In the genomic region with DNA sequence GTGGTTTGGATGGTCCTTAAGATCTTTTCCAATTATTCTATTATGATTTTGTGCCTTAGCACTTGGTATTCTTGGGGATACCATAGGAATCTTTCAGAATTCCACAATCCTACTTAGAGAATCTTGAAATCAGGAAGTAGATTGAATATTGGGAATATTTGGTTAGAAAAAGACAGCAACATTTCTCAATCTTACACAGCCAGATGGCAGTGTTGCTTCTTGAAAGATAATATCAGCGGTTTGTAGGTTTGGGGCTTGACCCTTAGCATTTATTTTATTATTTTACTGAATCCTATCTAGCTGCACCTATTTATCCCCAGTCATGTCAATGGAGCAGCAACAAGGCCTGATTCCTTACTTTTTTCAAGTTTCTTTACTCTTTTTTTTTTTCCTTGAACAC, we compare ENCODE assay signal across 10 cellular contexts. TPM values are rescaled to one million over a fixed set of nuclear protein-coding genes. Genes with fewer than 3 reads are reported as not detected.
A peak's percentile ranks its signal among the peaks of the same experiment; 100 is the strongest.
DNase-seq lines count a peak whose midpoint lies in the region; ATAC-seq, FAIRE-seq and TF ChIP-seq lines count a peak whose summit lies in the region.
"Had no signal": no experiment of that assay in that cellular context is flagged by ENCODE, and none has a peak within 500 bp of the region (broad histone marks: within the 10 kb centered on the region; RNA-seq: fewer than 3 reads in every experiment).

No MANE protein-coding gene starts in this region.

- H3K36me3 Mint-ChIP-seq in neural progenitor cell = no peaks in the 10 kb centered on the region
- H3K36me3 Mint-ChIP-seq: IgD-negative memory B cell had no signal

- no peak overlapping the region for H4K91ac ChIP-seq in H1 (replicated peaks; ENCODE audit: insufficient read length, low read length)

- H3K36me3 ChIP-seq in H1 (ENCODE audit: control insufficient read depth in 2 of 4, insufficient read depth in 4 of 4, low read length in 3 of 4) = no peaks in the 10 kb centered on the region
- no peaks in the 10 kb centered on the region for H3K36me3 ChIP-seq in neural progenitor cell

- no peak overlapping the region for H3K14ac ChIP-seq in H1 (ENCODE audit: insufficient read length)

- no peak overlapping the region for H2BK20ac ChIP-seq in H1 (ENCODE audit: low read length)

- H3K4me1 ChIP-seq in H1 (replicated peaks in 1 of 4; ENCODE audit: control insufficient read depth in 3 of 4, insufficient read depth in 4 of 4, low read length in 3 of 4) (no peaks in the 10 kb centered on the region), neural progenitor cell (no peaks in the 10 kb centered on the region)

- no peak overlapping the region for H2BK15ac ChIP-seq in H1 (ENCODE audit: low read length)

- H2BK12ac ChIP-seq in H1 (ENCODE audit: low read depth, low read length) = no peak overlapping the region

- no peak overlapping the region for H3K56ac ChIP-seq in H1 (replicated peaks; ENCODE audit: insufficient read length, low read depth, low read length)

- H3K23me2 ChIP-seq in H1 (ENCODE audit: low read depth, low read length) = no peaks in the 10 kb centered on the region

- TF ChIP-seq POLR2A in H1 (IDR thresholded peaks at IDR 0.05; ENCODE audit: control extremely low read depth in 1 of 2, low read depth in 2 of 2, low read length in 2 of 2) = no peak

- no peak overlapping the region for H2BK120ac ChIP-seq in H1 (replicated peaks; ENCODE audit: low read depth, low read length)

- H3K4me2 ChIP-seq in H1 (ENCODE audit: insufficient read depth in 1 of 2, low read depth in 2 of 2, low read length in 2 of 2) (no peak overlapping the region), neural progenitor cell (no peak overlapping the region)

- H4K20me1 ChIP-seq in H1 (replicated peaks in 1 of 2; ENCODE audit: control insufficient read depth in 1 of 2, insufficient read depth in 2 of 2, low read length in 2 of 2) (no peaks in the 10 kb centered on the region), neural progenitor cell (ENCODE audit: low read depth) (no peaks in the 10 kb centered on the region)

- FAIRE-seq in H1 (lab: Jason Lieb, UNC) = peak; percentile 32

- H4K5ac ChIP-seq in H1 (ENCODE audit: insufficient read length, low read depth, low read length) = no peak overlapping the region

- H3K9me3 ChIP-seq in H1 (ENCODE audit: insufficient read depth in 2 of 2, low read depth in 1 of 2, low read length in 1 of 2) = no peaks in the 10 kb centered on the region
- no peaks in the 10 kb centered on the region for H3K9me3 ChIP-seq in neural progenitor cell (ENCODE audit: low read depth)

- no peaks in the 10 kb centered on the region for H3K27me3 ChIP-seq in H1 (replicated peaks in 1 of 4; ENCODE audit: control insufficient read depth in 3 of 4, extremely low read depth in 1 of 4, insufficient read depth in 3 of 4, low read length in 3 of 4)
- H3K27me3 ChIP-seq in neural progenitor cell = no peaks in the 10 kb centered on the region

- peak; percentile 5 for DNase-seq in ELR (ENCODE audit: low read depth)
- peak; percentile 3 for DNase-seq in NAMALWA (ENCODE audit: low spot score)
- no peak for DNase-seq in H1 (ENCODE audit: low read depth in 1 of 2, low spot score in 2 of 2)
- peak; percentile 7 for DNase-seq in neural progenitor cell (ENCODE audit: low spot score)
- DNase-seq in effector CD4-positive, alpha-beta T cell = no peak
- DNase-seq in activated gamma-delta T cell (lab: John Stamatoyannopoulos, UW) = no peak

- H3K4me3 ChIP-seq in H1 (ENCODE audit: extremely low read depth in 1 of 4, insufficient read depth in 2 of 4, low read depth in 3 of 4, low read length in 4 of 4) = no peak overlapping the region
- H3K4me3 ChIP-seq in neural progenitor cell = no peak overlapping the region

- H3K27ac Mint-ChIP-seq in neural progenitor cell = no peak overlapping the region
- H3K27ac Mint-ChIP-seq: activated T-helper 1 cell treated with anti-CD3 and anti-CD28 coated beads, Interleukin-12 subunit alpha, Interleukin-12 subunit beta, Interleukin-2, Interleukin-4 antibody, amounts not matched to agents 30 ng/mL and 10 ng/mL and 1 ng/mL, durations not matched to agents 14 hours and 24 hours and 36 hours; IgD-negative memory B cell; T-helper 1 cell treated with Interleukin-12 subunit alpha and Interleukin-12 subunit beta and Interleukin-4 antibody, amounts not matched to agents 30 μg/mL and 1 μg/mL, for 36 hours had no signal

- no peaks in the 10 kb centered on the region for H3K79me1 ChIP-seq in H1 (ENCODE audit: low read depth, low read length)

- H2AFZ ChIP-seq in H1 (ENCODE audit: low read length) (no peak overlapping the region), neural progenitor cell (replicated peaks) (no peak overlapping the region)

- POLR2A ChIA-PET in H1 (lab: Charles Lee; ENCODE audit: partially characterized antibody) = no interaction called here

- TF ChIP-seq CTCF in H1 (IDR thresholded peaks at IDR 0.05; ENCODE audit: control extremely low read depth in 1 of 3, insufficient read depth in 1 of 3, low read depth in 1 of 3, low read length in 3 of 3) (peak in 2 of 3 experiments; percentile 15 to 16; a peak in 2 of 4 replicates), neural progenitor cell (IDR thresholded peaks at IDR 0.05) (peak; percentile 44)

- H3K9me3 Mint-ChIP-seq in neural progenitor cell = no peaks in the 10 kb centered on the region
- H3K9me3 Mint-ChIP-seq: activated T-helper 1 cell treated with anti-CD3 and anti-CD28 coated beads, Interleukin-12 subunit alpha, Interleukin-12 subunit beta, Interleukin-2, Interleukin-4 antibody, amounts not matched to agents 30 ng/mL and 10 ng/mL and 1 ng/mL, durations not matched to agents 14 hours and 24 hours and 36 hours; IgD-negative memory B cell; T-helper 1 cell treated with Interleukin-12 subunit alpha and Interleukin-12 subunit beta and Interleukin-4 antibody, amounts not matched to agents 30 μg/mL and 1 μg/mL, for 36 hours had no signal

- H3K4me3 Mint-ChIP-seq in neural progenitor cell = no peak overlapping the region
- H3K4me3 Mint-ChIP-seq: activated T-helper 1 cell treated with anti-CD3 and anti-CD28 coated beads, Interleukin-12 subunit alpha, Interleukin-12 subunit beta, Interleukin-2, Interleukin-4 antibody, amounts not matched to agents 30 ng/mL and 10 ng/mL and 1 ng/mL, durations not matched to agents 14 hours and 24 hours and 36 hours; IgD-negative memory B cell; T-helper 1 cell treated with Interleukin-12 subunit alpha and Interleukin-12 subunit beta and Interleukin-4 antibody, amounts not matched to agents 30 μg/mL and 1 μg/mL, for 36 hours had no signal

- no peak overlapping the region for H3K23ac ChIP-seq in H1 (ENCODE audit: insufficient read length)

- no peak for TF ChIP-seq EP300 in H1 (IDR thresholded peaks at IDR 0.05; ENCODE audit: borderline replicate concordance in 1 of 2, low read depth in 2 of 2, low read length in 2 of 2)

- H3K79me2 ChIP-seq in H1 (ENCODE audit: control insufficient read depth in 1 of 2, insufficient read depth in 2 of 2, low read length in 2 of 2) = no peaks in the 10 kb centered on the region
- H3K79me2 ChIP-seq in neural progenitor cell (ENCODE audit: low read depth) = no peaks in the 10 kb centered on the region

- TF ChIP-seq RAD21 in H1 (IDR thresholded peaks at IDR 0.05 in 1 of 2, conservative IDR thresholded peaks at IDR 0.05 in 1 of 2; ENCODE audit: low read depth in 2 of 2, low read length in 2 of 2) = peak; percentile 54 to 57

- no peak overlapping the region for H3K27ac ChIP-seq in H1 (ENCODE audit: low read depth, low read length)
- no peak overlapping the region for H3K27ac ChIP-seq in neural progenitor cell

- no peak overlapping the region for H2BK5ac ChIP-seq in H1 (ENCODE audit: low read depth, low read length)

- H3K4me1 Mint-ChIP-seq in neural progenitor cell = no peaks in the 10 kb centered on the region
- H3K4me1 Mint-ChIP-seq: IgD-negative memory B cell had no signal

- H3K9ac ChIP-seq in H1 (replicated peaks in 1 of 4; ENCODE audit: extremely low read depth in 1 of 4, low read depth in 3 of 4, low read length in 3 of 4) (no peak overlapping the region), neural progenitor cell (no peak overlapping the region)

- no peak for ATAC-seq in HG03108 (IDR thresholded peaks at IDR 0.05; ENCODE audit: unreplicated experiment)

- no peak overlapping the region for H3K4ac ChIP-seq in H1 (replicated peaks; ENCODE audit: insufficient read length, low read depth, low read length)

- CTCF ChIA-PET in H1 (lab: Charles Lee; ENCODE audit: partially characterized antibody) = interaction anchor here (0.6 to 1.0 kb wide), 4 partner anchors 13 to 660 kb away, joined by 3 to 9 read pairs (median 4); no protein-coding TSS in a partner anchor

- H3F3A ChIP-seq in neural progenitor cell (ENCODE audit: low read depth) = no peaks in the 10 kb centered on the region

- H3K18ac ChIP-seq in H1 (ENCODE audit: extremely low read depth, low read length) = no peak overlapping the region

- WGBS in H1 (ENCODE audit: extremely low coverage in 1 of 2, insufficient coverage in 1 of 2, insufficient read length in 1 of 2, insufficient replicate concordance in 2 of 2, low coverage in 1 of 2, low lambda C conversion rate in 2 of 2, missing lambda C conversion rate in 1 of 2), 2 experiments = 38% methylated on average over 1 of the region's 1 CpG; no CpG with 5 or more reads in 1 of the 2 experiments

- H2AK5ac ChIP-seq in H1 (ENCODE audit: low read depth, low read length) = no peak overlapping the region

- H3K27me3 Mint-ChIP-seq in neural progenitor cell (ENCODE audit: insufficient read depth, low read depth) = no peaks in the 10 kb centered on the region

- no peak overlapping the region for H4K8ac ChIP-seq in H1 (ENCODE audit: extremely low read depth, insufficient read depth, low read length)

RNA-seq across cellular contexts. Expression of a gene that starts 28.6 kb away (rescaled TPM):
- not detected in 2 replicates for total RNA-seq in H1 (2021; fragmentation: NEBNext Ultra II Directional; extraction: Animal tissue kit (Norgen Biotek cat#: 25700))
- polyA plus RNA-seq in H1 (2011; rRNA removed) = 0.05 and 0.08 TPM in 2 replicates
- 0.08 TPM for polyA plus RNA-seq in H1 (2011; cell fraction: cytosol; rRNA removed)
- not detected for polyA plus RNA-seq in H1 (2011; cell fraction: nucleus; rRNA removed)
- 0.13 TPM in 1 of 4 replicates, not detected in the others for polyA plus RNA-seq in H1 (2012, experiment 1 of 2)
- not detected for polyA plus RNA-seq in H1 (2012, experiment 2 of 2)
- polyA plus RNA-seq in H1 (2013, experiment 1 of 2) = 0.04 TPM
- polyA plus RNA-seq in H1 (2013, experiment 2 of 2) = 0.02 TPM
- not detected in 2 replicates for polyA minus RNA-seq in H1 (2011; rRNA and poly(A)+ RNA removed)
- polyA minus RNA-seq in H1 (2011; cell fraction: cytosol; rRNA and poly(A)+ RNA removed) = not detected
- not detected for polyA minus RNA-seq in H1 (2011; cell fraction: nucleus; rRNA and poly(A)+ RNA removed)
- total RNA-seq in neural progenitor cell (ENCODE audit: low replicate concordance) = not detected in 2 replicates
- total RNA-seq: activated T-helper 1 cell treated with anti-CD3 and anti-CD28 coated beads, Interleukin-12 subunit alpha, Interleukin-12 subunit beta, Interleukin-2, Interleukin-4 antibody, amounts not matched to agents 30 ng/mL and 10 ng/mL and 1 ng/mL, durations not matched to agents 14 hours and 24 hours and 36 hours had no signal
- polyA plus RNA-seq: IgD-negative memory B cell had no signal

RNA-seq across cellular contexts. Expression of a gene that starts 33.7 kb away (rescaled TPM):
- total RNA-seq in H1 (2021; fragmentation: NEBNext Ultra II Directional; extraction: Animal tissue kit (Norgen Biotek cat#: 25700)) = 0.15 and 0.24 TPM in 2 replicates
- 0.24 and 0.26 TPM in 2 replicates for polyA plus RNA-seq in H1 (2011; rRNA removed)
- 0.14 TPM for polyA plus RNA-seq in H1 (2011; cell fraction: cytosol; rRNA removed)
- polyA plus RNA-seq in H1 (2011; cell fraction: nucleus; rRNA removed) = 0.20 TPM
- polyA plus RNA-seq in H1 (2012, experiment 1 of 2) = 0.17 to 0.28 TPM (median 0.25 TPM) in 4 replicates
- polyA plus RNA-seq in H1 (2012, experiment 2 of 2) = 0.33 TPM
- polyA plus RNA-seq in H1 (2013, experiment 1 of 2) = 0.20 TPM
- 0.09 TPM for polyA plus RNA-seq in H1 (2013, experiment 2 of 2)
- polyA minus RNA-seq in H1 (2011; rRNA and poly(A)+ RNA removed) = 0.09 TPM in 1 of 2 replicates, not detected in the other
- polyA minus RNA-seq in H1 (2011; cell fraction: cytosol; rRNA and poly(A)+ RNA removed) = not detected
- not detected for polyA minus RNA-seq in H1 (2011; cell fraction: nucleus; rRNA and poly(A)+ RNA removed)
- not detected in 2 replicates for total RNA-seq in neural progenitor cell (ENCODE audit: low replicate concordance)
- total RNA-seq: activated T-helper 1 cell treated with anti-CD3 and anti-CD28 coated beads, Interleukin-12 subunit alpha, Interleukin-12 subunit beta, Interleukin-2, Interleukin-4 antibody, amounts not matched to agents 30 ng/mL and 10 ng/mL and 1 ng/mL, durations not matched to agents 14 hours and 24 hours and 36 hours had no signal
- polyA plus RNA-seq: IgD-negative memory B cell had no signal

RNA-seq across cellular contexts. Expression of a gene that starts 33.7 kb away (rescaled TPM):
- total RNA-seq in H1 (2021; fragmentation: NEBNext Ultra II Directional; extraction: Animal tissue kit (Norgen Biotek cat#: 25700)) = not detected in 2 replicates
- not detected in 2 replicates for polyA plus RNA-seq in H1 (2011; rRNA removed)
- not detected for polyA plus RNA-seq in H1 (2011; cell fraction: cytosol; rRNA removed)
- polyA plus RNA-seq in H1 (2011; cell fraction: nucleus; rRNA removed) = not detected
- not detected in 4 replicates for polyA plus RNA-seq in H1 (2012, experiment 1 of 2)
- polyA plus RNA-seq in H1 (2012, experiment 2 of 2) = not detected
- not detected for polyA plus RNA-seq in H1 (2013, experiment 1 of 2)
- not detected for polyA plus RNA-seq in H1 (2013, experiment 2 of 2)
- polyA minus RNA-seq in H1 (2011; rRNA and poly(A)+ RNA removed) = not detected in 2 replicates
- not detected for polyA minus RNA-seq in H1 (2011; cell fraction: cytosol; rRNA and poly(A)+ RNA removed)
- polyA minus RNA-seq in H1 (2011; cell fraction: nucleus; rRNA and poly(A)+ RNA removed) = not detected
- total RNA-seq in neural progenitor cell (ENCODE audit: low replicate concordance) = not detected in 2 replicates
- total RNA-seq: activated T-helper 1 cell treated with anti-CD3 and anti-CD28 coated beads, Interleukin-12 subunit alpha, Interleukin-12 subunit beta, Interleukin-2, Interleukin-4 antibody, amounts not matched to agents 30 ng/mL and 10 ng/mL and 1 ng/mL, durations not matched to agents 14 hours and 24 hours and 36 hours had no signal
- polyA plus RNA-seq: IgD-negative memory B cell had no signal

RNA-seq across cellular contexts. Expression of a gene that starts 45.0 kb away (rescaled TPM):
- not detected in 2 replicates for total RNA-seq in H1 (2021; fragmentation: NEBNext Ultra II Directional; extraction: Animal tissue kit (Norgen Biotek cat#: 25700))
- polyA plus RNA-seq in H1 (2011; rRNA removed) = 0.03 TPM in 1 of 2 replicates, not detected in the other
- not detected for polyA plus RNA-seq in H1 (2011; cell fraction: cytosol; rRNA removed)
- not detected for polyA plus RNA-seq in H1 (2011; cell fraction: nucleus; rRNA removed)
- not detected in 4 replicates for polyA plus RNA-seq in H1 (2012, experiment 1 of 2)
- polyA plus RNA-seq in H1 (2012, experiment 2 of 2) = not detected
- polyA plus RNA-seq in H1 (2013, experiment 1 of 2) = not detected
- polyA plus RNA-seq in H1 (2013, experiment 2 of 2) = 0.04 TPM
- polyA minus RNA-seq in H1 (2011; rRNA and poly(A)+ RNA removed) = 0.15 TPM in 1 of 2 replicates, not detected in the other
- not detected for polyA minus RNA-seq in H1 (2011; cell fraction: cytosol; rRNA and poly(A)+ RNA removed)
- polyA minus RNA-seq in H1 (2011; cell fraction: nucleus; rRNA and poly(A)+ RNA removed) = not detected
- total RNA-seq in neural progenitor cell (ENCODE audit: low replicate concordance) = not detected in 2 replicates
- total RNA-seq: activated T-helper 1 cell treated with anti-CD3 and anti-CD28 coated beads, Interleukin-12 subunit alpha, Interleukin-12 subunit beta, Interleukin-2, Interleukin-4 antibody, amounts not matched to agents 30 ng/mL and 10 ng/mL and 1 ng/mL, durations not matched to agents 14 hours and 24 hours and 36 hours had no signal
- polyA plus RNA-seq: IgD-negative memory B cell had no signal

Comparison
In these comparisons a context has a peak if more than half of its experiments do, and no peak if none do; other contexts are left out.
1. DNase-seq: peak in ELR (single experiment), NAMALWA (single experiment) and neural progenitor cell (single experiment); none in H1 (0 of 2), effector CD4-positive, alpha-beta T cell (single experiment) and activated gamma-delta T cell (single experiment).